Comparison of ENCODE assay signal across 1 cellular context in the genomic region with DNA sequence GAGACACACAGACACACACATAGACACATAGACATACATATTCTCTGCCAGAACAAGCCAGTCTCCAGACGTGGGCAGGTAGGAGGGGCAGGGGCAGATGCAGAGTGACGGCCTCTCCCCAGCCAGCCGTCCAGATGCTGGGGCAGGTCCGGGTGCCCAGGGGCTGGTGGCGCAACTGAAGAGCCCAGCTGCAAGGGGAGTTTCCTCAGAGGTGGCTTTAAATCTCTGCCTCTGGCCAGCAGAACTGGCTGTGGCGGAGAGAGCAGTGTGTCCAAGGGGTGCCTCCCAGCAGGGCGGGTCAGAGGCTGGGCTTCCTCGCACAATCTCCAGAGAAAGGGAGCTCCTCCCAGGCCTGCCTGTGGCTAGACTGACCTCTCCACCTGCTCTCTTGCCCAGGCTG.
TF ChIP-seq lines count a peak whose summit lies in the region.

No MANE protein-coding gene starts in this region.

TF ChIP-seq in GM23338, 12 proteins besides CTCF, POLR2A, EP300 and RAD21 (continued from another document):
- TF ChIP-seq REST (IDR thresholded peaks at IDR 0.05; ENCODE audit: unreplicated experiment) = no peak
- TF ChIP-seq JUNB (IDR thresholded peaks at IDR 0.05; ENCODE audit: unreplicated experiment) = no peak
- no peak for TF ChIP-seq ZNF462 (CRISPR knock-in tag; IDR thresholded peaks at IDR 0.05)
